In the genomic region with DNA sequence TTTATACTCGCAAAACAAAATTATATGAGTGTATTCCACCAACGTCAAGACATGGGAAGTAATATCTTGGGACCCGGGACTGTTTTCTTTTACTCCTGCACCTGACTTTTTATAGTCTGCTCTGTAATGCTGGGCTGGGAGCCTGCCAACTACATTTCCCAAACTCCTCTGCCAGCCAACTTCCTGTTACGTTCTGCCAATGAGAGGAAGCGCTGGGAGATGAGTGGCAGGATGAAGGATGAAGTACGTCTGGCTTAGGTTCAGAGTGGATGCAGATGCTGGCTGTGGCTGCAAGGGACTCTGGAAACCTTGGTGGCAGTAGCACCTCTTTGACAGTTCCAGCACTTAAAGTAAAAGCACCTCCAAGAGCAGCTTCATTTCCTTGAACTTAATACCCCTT, we compare ENCODE assay signal across 9 cellular contexts. TPM values are rescaled to one million over a fixed set of nuclear protein-coding genes. Genes with fewer than 3 reads are reported as not detected.
DNase-seq lines count a peak whose midpoint lies in the region; ATAC-seq and TF ChIP-seq lines count a peak whose summit lies in the region.
"Had no signal": no experiment of that assay in that cellular context is flagged by ENCODE, and none has a peak within 500 bp of the region (broad histone marks: within the 10 kb centered on the region; RNA-seq: fewer than 3 reads in every experiment).

No MANE protein-coding gene starts in this region.

- H3K9me3 Mint-ChIP-seq in CD8-positive, alpha-beta T cell: no peaks in the 10 kb centered on the region

- H3K36me3 ChIP-seq in CD8-positive, alpha-beta T cell (ENCODE audit: insufficient read depth, low read length): peaks cover 31% of the 10 kb centered on the region
- H3K36me3 ChIP-seq in left lung: peaks cover 0 to 71% of the 10 kb centered on the region in 2 donors

- H3K4me1 ChIP-seq in CD8-positive, alpha-beta T cell (ENCODE audit: insufficient read depth, low read length): peaks cover 21% of the 10 kb centered on the region
- peaks cover 0 to 8% of the 10 kb centered on the region in 2 donors for H3K4me1 ChIP-seq in left lung

- H3K36me3 Mint-ChIP-seq in CD8-positive, alpha-beta T cell: peaks cover 77% of the 10 kb centered on the region

- DNase-seq in CD8-positive, alpha-beta T cell: no peak
- DNase-seq in Jurkat, Clone E6-1 (ENCODE audit: low read depth, low spot score): peak; percentile 23
- DNase-seq in amygdala (lab: John Stamatoyannopoulos, UW) (peak in 43 of 56 donors; percentile 3 to 73 (median 28)), left lung (no peak)
- DNase-seq: NCI-H69 had no signal

- H3K4me1 Mint-ChIP-seq in CD8-positive, alpha-beta T cell (ENCODE audit: low read depth): peaks cover 36% of the 10 kb centered on the region

- H3K27me3 Mint-ChIP-seq in CD8-positive, alpha-beta T cell (ENCODE audit: low read depth): no peaks in the 10 kb centered on the region

- no peaks in the 10 kb centered on the region for H3K27me3 ChIP-seq in CD8-positive, alpha-beta T cell (ENCODE audit: insufficient read depth, low read length)
- no peaks in the 10 kb centered on the region for H3K27me3 ChIP-seq in left lung

- TF ChIP-seq CTCF in CD8-positive, alpha-beta T cell (IDR thresholded peaks at IDR 0.05): no peak
- no peak for TF ChIP-seq CTCF in left lung (IDR thresholded peaks at IDR 0.05)

- CTCF ChIA-PET in CD8-positive, alpha-beta T cell (lab: Charles Lee): no interaction called here

- H3K4me3 Mint-ChIP-seq in CD8-positive, alpha-beta T cell: no peak overlapping the region

- intact Hi-C loops in CD8-positive, alpha-beta T cell (cut with DNase I, micrococcal nuclease): no loop called here
- intact Hi-C loops in left lung (cut with DNase I): no loop called here

- peak overlapping the region; percentile 76 for H3K27ac Mint-ChIP-seq in CD8-positive, alpha-beta T cell

- POLR2A ChIA-PET in CD8-positive, alpha-beta T cell (lab: Charles Lee): interaction anchor here (1.1 kb wide), 1 partner anchor 12 kb away, joined by 3 read pairs; no protein-coding TSS in a partner anchor

- H3K27ac ChIP-seq in CD8-positive, alpha-beta T cell (ENCODE audit: low read depth, low read length): no peak overlapping the region
- no peak overlapping the region for H3K27ac ChIP-seq in left lung

- H3K9me3 ChIP-seq in CD8-positive, alpha-beta T cell (ENCODE audit: low read length): no peaks in the 10 kb centered on the region
- no peaks in the 10 kb centered on the region for H3K9me3 ChIP-seq in left lung

- H3K4me3 ChIP-seq in CD8-positive, alpha-beta T cell (ENCODE audit: low read depth, low read length): no peak overlapping the region
- no peak overlapping the region for H3K4me3 ChIP-seq in Jurkat, Clone E6-1 (ENCODE audit: low read length)
- H3K4me3 ChIP-seq in left lung: no peak overlapping the region

- ATAC-seq in CD8-positive, alpha-beta T cell: no peak
- peak; percentile 39 for ATAC-seq in left lung
- ATAC-seq in HG02610 (IDR thresholded peaks at IDR 0.05; ENCODE audit: unreplicated experiment): no peak
- no peak for ATAC-seq in HG03378 (IDR thresholded peaks at IDR 0.05; ENCODE audit: unreplicated experiment)
- no peak for ATAC-seq in GM21576 (IDR thresholded peaks at IDR 0.05; ENCODE audit: unreplicated experiment)
- no peak for ATAC-seq in GM21381 (IDR thresholded peaks at IDR 0.05; ENCODE audit: unreplicated experiment)

RNA-seq across cellular contexts. Expression of gene USP24, which starts 59.6 kb away (rescaled TPM):
- total RNA-seq in CD8-positive, alpha-beta T cell: 10 to 100 TPM; 74.0 to 79.6 TPM
- polyA plus RNA-seq in Jurkat, Clone E6-1 (2012; ENCODE audit: insufficient read depth, insufficient read length): 26.5 TPM
- 10 to 100 TPM; 26.1 to 42.3 TPM for total RNA-seq in left lung

Comparison
In these comparisons a context has a peak if more than half of its experiments do, and no peak if none do; other contexts are left out.
1. DNase-seq: peak in Jurkat, Clone E6-1 (single experiment) and amygdala (43 of 56); none in CD8-positive, alpha-beta T cell (0 of 7) and left lung (0 of 2).